Comparison of ENCODE assay signal across 28 cellular contexts in the genomic region with DNA sequence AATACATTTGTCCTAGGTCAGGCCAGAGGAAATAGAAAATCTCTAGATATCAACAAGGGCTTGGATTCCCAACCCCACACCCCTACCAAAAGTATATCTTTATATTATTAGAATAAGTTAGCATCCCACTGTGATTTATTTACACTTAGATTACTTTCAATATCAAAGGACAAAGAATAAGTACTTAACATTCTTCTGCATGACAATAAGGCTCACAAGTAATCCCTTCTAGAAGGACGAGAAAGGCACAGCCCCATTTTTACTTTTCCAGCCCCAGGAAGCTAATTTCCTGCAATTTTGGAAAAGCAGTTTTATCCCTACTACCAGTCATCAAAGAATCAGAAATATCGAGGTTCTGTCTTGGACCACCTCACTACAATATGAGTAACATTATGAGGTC. TPM values are rescaled to one million over a fixed set of nuclear protein-coding genes. Genes with fewer than 3 reads are reported as not detected.
"Had no signal": no experiment of that assay in that cellular context is flagged by ENCODE, and none has a peak within 500 bp of the region (broad histone marks: within the 10 kb centered on the region; RNA-seq: fewer than 3 reads in every experiment).

No MANE protein-coding gene starts in this region.

- H3K4me3 ChIP-seq: neural progenitor cell, ovary, psoas muscle, right lobe of liver, skin epidermis, smooth muscle cell, spleen, suprapubic skin, testis, tibial artery, transverse colon, upper lobe of right lung, uterus had no signal

- H2AFZ ChIP-seq: neural progenitor cell, parathyroid adenoma had no signal

- H3K4me2 ChIP-seq: neural progenitor cell, smooth muscle cell had no signal

- H3K79me2 ChIP-seq: parathyroid adenoma had no signal

- H3K9me3 ChIP-seq: ovary, psoas muscle, right lobe of liver, suprapubic skin, testis, transverse colon, upper lobe of right lung, uterus had no signal

- H3K27ac ChIP-seq: neural progenitor cell, ovary, parathyroid adenoma, psoas muscle, right lobe of liver, skin epidermis, spleen, suprapubic skin, testis, tibial artery, transverse colon, upper lobe of right lung, uterus had no signal

- H3K9ac ChIP-seq: neural progenitor cell, parathyroid adenoma had no signal

- H3K36me3 ChIP-seq: neural progenitor cell, ovary, right lobe of liver, spleen, suprapubic skin, tibial artery, transverse colon, upper lobe of right lung, uterus had no signal

- H3K4me1 ChIP-seq: neural progenitor cell, parathyroid adenoma, psoas muscle, right lobe of liver, spleen, suprapubic skin, testis, tibial artery, transverse colon, upper lobe of right lung, uterus had no signal

- H3K27me3 ChIP-seq: neural progenitor cell, ovary, right lobe of liver, spleen, suprapubic skin, testis, tibial artery, transverse colon, upper lobe of right lung, uterus had no signal

- DNase-seq: natural killer cell; occipital lobe; ovary; posterior cingulate gyrus; psoas muscle; right cardiac atrium; right lobe of liver; spleen; stimulated activated CD4-positive, alpha-beta T cell treated with anti-CD3 and anti-CD28 coated beads, Interleukin-12 subunit alpha, Interleukin-12 subunit beta, amount 100 ng/mL, for 4 hours; stimulated activated CD4-positive, alpha-beta T cell treated with anti-CD3 and anti-CD28 coated beads, Interleukin-1b, Interleukin-23, amount 100 ng/mL, for 48 hours; stimulated activated CD4-positive, alpha-beta T cell treated with anti-CD3 and anti-CD28 coated beads, Interleukin-4, amount 100 ng/mL, for 1 hour; stimulated activated CD4-positive, alpha-beta T cell treated with anti-CD3 and anti-CD28 coated beads, Interleukin-4, amount 100 ng/mL, for 4 hours; stimulated activated CD8-positive, alpha-beta memory T cell treated with anti-CD3 and anti-CD28 coated beads, Interleukin-4, amount 100 ng/mL, for 48 hours; stimulated activated naive CD4-positive, alpha-beta T cell; stimulated activated naive CD8-positive, alpha-beta T cell treated with anti-CD3 and anti-CD28 coated beads, Interleukin-15, amount 100 ng/mL, for 72 hours; stimulated activated naive CD8-positive, alpha-beta T cell treated with anti-CD3 and anti-CD28 coated beads, Interleukin-15, Interleukin-2, amounts not matched to agents 100 U/mL and 50 U/mL, for 24 hours; substantia nigra; testis; tibial artery; transverse colon; upper lobe of right lung; uterus had no signal

RNA-seq across cellular contexts. Expression of gene SLITRK2, which starts 14.1 kb away (rescaled TPM):
- total RNA-seq: natural killer cell, osteoblast had no signal
- polyA plus RNA-seq: smooth muscle cell had no signal
